ENCODE assay signal across 1 cellular context in the genomic region with DNA sequence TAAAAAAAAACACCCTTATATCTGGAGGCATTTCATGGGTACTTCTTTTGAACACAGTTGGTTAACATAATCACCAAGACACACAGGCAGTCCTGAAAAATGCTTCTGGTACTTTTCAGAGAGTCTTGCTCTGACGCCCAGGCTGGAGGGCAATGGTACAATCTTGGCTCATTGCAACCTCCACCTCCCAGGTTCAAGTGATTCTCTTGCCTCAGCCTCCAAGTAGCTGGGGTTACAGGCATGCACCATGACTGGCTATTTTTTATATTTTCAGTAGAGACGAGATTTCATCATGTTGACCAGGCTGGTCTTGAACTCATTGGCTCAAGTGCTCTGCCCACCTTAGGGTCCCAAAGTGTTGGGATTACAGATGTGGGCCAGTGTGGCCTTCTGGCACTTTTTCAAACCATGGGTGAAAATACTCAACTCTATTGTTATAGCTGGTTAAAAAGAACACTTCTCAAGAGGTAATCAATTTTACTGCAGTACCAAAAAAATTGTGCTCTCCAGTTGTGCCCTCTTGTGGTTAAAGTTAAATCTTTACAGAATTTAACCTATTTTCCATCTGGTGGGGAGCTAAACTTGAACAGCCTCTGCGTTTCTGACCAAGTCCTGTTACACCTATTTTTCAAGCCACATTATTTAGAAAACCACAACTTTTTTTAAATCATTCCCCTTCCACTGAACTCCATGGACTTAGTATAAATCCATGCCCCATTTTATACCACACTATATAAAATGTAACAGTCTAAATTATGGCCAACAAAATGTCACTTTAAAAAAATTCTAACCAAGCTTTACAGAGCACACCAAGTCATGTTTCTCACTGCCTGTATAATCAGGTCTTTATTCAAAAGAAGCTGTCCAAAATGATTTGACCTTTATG.
TF ChIP-seq lines count a peak whose summit lies in the region.

No MANE protein-coding gene starts in this region.

TF ChIP-seq in HepG2, 621 proteins besides CTCF, POLR2A, EP300 and RAD21:
- TF ChIP-seq YY1 (IDR thresholded peaks at IDR 0.05; ENCODE audit: insufficient read depth, insufficient replicate concordance, low read depth, low read length) (no peak), ZFP37 (CRISPR knock-in tag; IDR thresholded peaks at IDR 0.05; ENCODE audit: borderline replicate concordance) (no peak), RBM22 (optimal IDR thresholded peaks at IDR 0.05; ENCODE audit: low read length) (peak; percentile 14), ZNF672 (CRISPR knock-in tag; IDR thresholded peaks at IDR 0.05) (no peak), KDM5A (IDR thresholded peaks at IDR 0.05; ENCODE audit: borderline replicate concordance, low read length) (no peak), STAG1 (CRISPR knock-in tag; IDR thresholded peaks at IDR 0.05) (peak; percentile 16; the same call in 1 of the 2 replicates), POLR2AphosphoS5 (IDR thresholded peaks at IDR 0.05; ENCODE audit: low read depth, low read length) (peak; percentile 14; the same call in 1 of the 2 replicates), ASH2L (IDR thresholded peaks at IDR 0.05; ENCODE audit: insufficient read length, low read depth, low read length) (no peak), TAF15 (IDR thresholded peaks at IDR 0.05; ENCODE audit: low read depth, low read length, poor library complexity, severe bottlenecking) (no peak), RBFOX2 (IDR thresholded peaks at IDR 0.05; ENCODE audit: low read depth, low read length) (peak; percentile 80), AGO2 (optimal IDR thresholded peaks at IDR 0.05; ENCODE audit: low read depth, low read length) (peak; percentile 70)
- TF ChIP-seq, protein P1, sequence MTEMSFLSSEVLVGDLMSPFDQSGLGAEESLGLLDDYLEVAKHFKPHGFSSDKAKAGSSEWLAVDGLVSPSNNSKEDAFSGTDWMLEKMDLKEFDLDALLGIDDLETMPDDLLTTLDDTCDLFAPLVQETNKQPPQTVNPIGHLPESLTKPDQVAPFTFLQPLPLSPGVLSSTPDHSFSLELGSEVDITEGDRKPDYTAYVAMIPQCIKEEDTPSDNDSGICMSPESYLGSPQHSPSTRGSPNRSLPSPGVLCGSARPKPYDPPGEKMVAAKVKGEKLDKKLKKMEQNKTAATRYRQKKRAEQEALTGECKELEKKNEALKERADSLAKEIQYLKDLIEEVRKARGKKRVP (CRISPR knock-in tag; IDR thresholded peaks at IDR 0.05), result peak in 1 of 2 experiments; percentile 34; a peak in 2 of 4 replicates
- TF ChIP-seq, protein P2, sequence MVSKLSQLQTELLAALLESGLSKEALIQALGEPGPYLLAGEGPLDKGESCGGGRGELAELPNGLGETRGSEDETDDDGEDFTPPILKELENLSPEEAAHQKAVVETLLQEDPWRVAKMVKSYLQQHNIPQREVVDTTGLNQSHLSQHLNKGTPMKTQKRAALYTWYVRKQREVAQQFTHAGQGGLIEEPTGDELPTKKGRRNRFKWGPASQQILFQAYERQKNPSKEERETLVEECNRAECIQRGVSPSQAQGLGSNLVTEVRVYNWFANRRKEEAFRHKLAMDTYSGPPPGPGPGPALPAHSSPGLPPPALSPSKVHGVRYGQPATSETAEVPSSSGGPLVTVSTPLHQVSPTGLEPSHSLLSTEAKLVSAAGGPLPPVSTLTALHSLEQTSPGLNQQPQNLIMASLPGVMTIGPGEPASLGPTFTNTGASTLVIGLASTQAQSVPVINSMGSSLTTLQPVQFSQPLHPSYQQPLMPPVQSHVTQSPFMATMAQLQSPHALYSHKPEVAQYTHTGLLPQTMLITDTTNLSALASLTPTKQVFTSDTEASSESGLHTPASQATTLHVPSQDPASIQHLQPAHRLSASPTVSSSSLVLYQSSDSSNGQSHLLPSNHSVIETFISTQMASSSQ (IDR thresholded peaks at IDR 0.05; ENCODE audit: low read depth), result no peak
- TF ChIP-seq, protein P2 (CRISPR knock-in tag; IDR thresholded peaks at IDR 0.05; ENCODE audit: borderline replicate concordance), result no peak
